Comparison of ENCODE assay signal across 8 cellular contexts in genomic region chr1:156456625-156457465, GRCh38. TPM values are rescaled to one million over a fixed set of nuclear protein-coding genes. Genes with fewer than 3 reads are reported as not detected.
A peak's percentile ranks its signal among the peaks of the same experiment; 100 is the strongest.
DNase-seq lines count a peak whose midpoint lies in the region; ATAC-seq, FAIRE-seq and TF ChIP-seq lines count a peak whose summit lies in the region.

No MANE protein-coding gene starts in this region.

- H3K27me3 ChIP-seq in small intestine (ENCODE audit: control insufficient read depth in 2 of 2, insufficient read depth in 2 of 2, low read length in 2 of 2), result no peaks in the 10 kb centered on the region

- peak; percentile 98 for DNase-seq in AG08396 (ENCODE audit: low spot score)
- DNase-seq in NCI-H2227 treated with DMSO at 0.1 percent for 48 hours (lab: John Stamatoyannopoulos, UW), result peak; percentile 96
- DNase-seq in WTC11 (ENCODE audit: low spot score), result peak; percentile 97
- DNase-seq in cardiac fibroblast (ENCODE audit: low read depth in 2 of 2), result peak; percentile 99
- peak; percentile 97 for DNase-seq in iPS-NIHi7 (ENCODE audit: extremely low spot score)
- peak; percentile 99 for DNase-seq in small intestine

- no peak for FAIRE-seq in small intestine (lab: Jason Lieb, UNC)

- peaks cover 0 to 3% of the 10 kb centered on the region in 2 donors for H3K4me1 ChIP-seq in small intestine (ENCODE audit: control insufficient read depth in 2 of 2, insufficient read depth in 1 of 2, low read depth in 1 of 2, low read length in 1 of 2)

- no peaks in the 10 kb centered on the region for H3K9me3 Mint-ChIP-seq in WTC11

- H3K36me3 ChIP-seq in small intestine (ENCODE audit: control insufficient read depth in 2 of 2, insufficient read depth in 2 of 2, low read length in 2 of 2), result no peaks in the 10 kb centered on the region

- H3K4me3 Mint-ChIP-seq in WTC11, result peak overlapping the region; percentile 89

- ATAC-seq in HG03175 (IDR thresholded peaks at IDR 0.05; ENCODE audit: unreplicated experiment), result peak; percentile 81
- peak; percentile 84 for ATAC-seq in WTC11

- H3K27ac ChIP-seq in small intestine (ENCODE audit: low read depth in 1 of 2, low read length in 1 of 2), result peak overlapping the region; percentile 81 to 96

- peak; percentile 62 for TF ChIP-seq POLR2A in GM18951 (IDR thresholded peaks at IDR 0.05; ENCODE audit: extremely low read depth, insufficient read depth, insufficient read length)

- POLR2A ChIA-PET in WTC11 (lab: Charles Lee), result interaction anchor here (0.8 to 2.0 kb wide), 11 partner anchors 9 to 135 kb away, joined by 3 to 15 read pairs (median 3); partner anchors contain the start of genes MEF2D and NAXE

- H3K4me1 Mint-ChIP-seq in WTC11, result peaks cover 15% of the 10 kb centered on the region

- CTCF ChIA-PET in WTC11 (lab: Charles Lee), result interaction anchor here (0.6 to 5.9 kb wide), 51 partner anchors 9 to 433 kb away, joined by 3 to 61 read pairs (median 4); partner anchors contain the start of genes HAPLN2, MEF2D, NAXE and RHBG

- H3K4me3 ChIP-seq in cardiac fibroblast (replicated peaks in 1 of 2; ENCODE audit: low read depth in 2 of 2, low read length in 2 of 2) (peak overlapping the region; percentile 60 to 62), small intestine (ENCODE audit: low read depth in 1 of 2, low read length in 2 of 2) (peak overlapping the region; percentile 7 to 51)

- no peaks in the 10 kb centered on the region for H3K27me3 Mint-ChIP-seq in WTC11 (ENCODE audit: low read depth)

- 0% methylated on average over 57 to 59 of the region's 59 CpGs for WGBS in small intestine, 3 donors

- H3K27ac Mint-ChIP-seq in WTC11, result peak overlapping the region; percentile 99

- H3K36me3 Mint-ChIP-seq in WTC11, result no peaks in the 10 kb centered on the region

- H3K9me3 ChIP-seq in small intestine (ENCODE audit: control insufficient read depth, low read depth), result no peaks in the 10 kb centered on the region

- in situ Hi-C loops in GM18951 (cut with MboI; ENCODE audit: low sequenced_read_pairs, unreplicated experiment), result no loop called here

- TF ChIP-seq CTCF in WTC11 (IDR thresholded peaks at IDR 0.05), result no peak
- TF ChIP-seq CTCF in cardiac fibroblast (IDR thresholded peaks at IDR 0.05; ENCODE audit: low read depth, low read length), result no peak

TF ChIP-seq in WTC11, 78 proteins besides CTCF, POLR2A, EP300 and RAD21 (continues in another document):
- TF ChIP-seq CDX4 (CRISPR knock-in tag; IDR thresholded peaks at IDR 0.05; ENCODE audit: borderline replicate concordance), result no peak
- TF ChIP-seq NFYB (CRISPR knock-in tag; conservative IDR thresholded peaks at IDR 0.05; ENCODE audit: low read depth), result peak; percentile 40; the same call in 1 of the 2 replicates
- peak; percentile 15; the same call in 1 of the 2 replicates for TF ChIP-seq NFE2L1 (CRISPR knock-in tag; IDR thresholded peaks at IDR 0.05)
- TF ChIP-seq FOXP4 (CRISPR knock-in tag; IDR thresholded peaks at IDR 0.05), result peak; percentile 94; the same call in 1 of the 2 replicates
- TF ChIP-seq TCF7 (CRISPR knock-in tag; IDR thresholded peaks at IDR 0.05; ENCODE audit: low read depth), result no peak
- 0 out of 2 replicates have a peak, but pooled peaks have one; percentile 42 for TF ChIP-seq MYBL2 (CRISPR knock-in tag; IDR thresholded peaks at IDR 0.05)
- no peak; the same call in 1 of the 2 replicates for TF ChIP-seq PRDM15 (CRISPR knock-in tag; IDR thresholded peaks at IDR 0.05)
- TF ChIP-seq ZNF121 (CRISPR knock-in tag; IDR thresholded peaks at IDR 0.05), result no peak
- TF ChIP-seq E2F5 (CRISPR knock-in tag; IDR thresholded peaks at IDR 0.05), result peak; percentile 62
- peak; percentile 78 for TF ChIP-seq IRF1 (CRISPR knock-in tag; IDR thresholded peaks at IDR 0.05)
- peak; percentile 97 for TF ChIP-seq USF1 (CRISPR knock-in tag; IDR thresholded peaks at IDR 0.05)
- peak; percentile 88 for TF ChIP-seq HMGXB4 (CRISPR knock-in tag; IDR thresholded peaks at IDR 0.05)
- TF ChIP-seq FOXK1 (CRISPR knock-in tag; IDR thresholded peaks at IDR 0.05), result peak; percentile 91
- TF ChIP-seq ZBTB21 (CRISPR knock-in tag; IDR thresholded peaks at IDR 0.05; ENCODE audit: borderline replicate concordance), result no peak
- no peak for TF ChIP-seq JAZF1 (CRISPR knock-in tag; IDR thresholded peaks at IDR 0.05)
- no peak for TF ChIP-seq NR2C2 (CRISPR knock-in tag; IDR thresholded peaks at IDR 0.05)

RNA-seq across cellular contexts. Expression of gene MEF2D, which starts 43.7 kb away (rescaled TPM):
- 20.6 to 24.1 TPM (median 24.0 TPM) in 3 replicates for total RNA-seq in WTC11 (2021)
- 10 to 100 TPM in 1 of 3 donors, 1 to 10 TPM in 2; 5.8 to 16.8 (median 9.2) TPM for polyA plus RNA-seq in small intestine

Comparison
In these comparisons a context has a peak if more than half of its experiments do, and no peak if none do; other contexts are left out.
1. Peak in every context shown above with its lines: DNase-seq, ATAC-seq, H3K4me3 ChIP-seq and H3K27ac ChIP-seq.